ENCODE assay signal across 1 cellular context in genomic region chr3:12579919-12580318, GRCh38.
TF ChIP-seq lines count a peak whose summit lies in the region.

No MANE protein-coding gene starts in this region.

TF ChIP-seq in K562, 482 proteins besides CTCF, POLR2A, EP300 and RAD21:
- TF ChIP-seq ZBTB40 (IDR thresholded peaks at IDR 0.05) (no peak), ZBTB40 (CRISPR knock-in tag; IDR thresholded peaks at IDR 0.05) (no peak), TSC22D4 (tag; IDR thresholded peaks at IDR 0.05) (no peak), TAL1 (IDR thresholded peaks at IDR 0.05) (no peak), BCLAF1 (IDR thresholded peaks at IDR 0.05; ENCODE audit: borderline replicate concordance in 1 of 2, control insufficient read depth in 1 of 2, low read depth in 2 of 2, low read length in 1 of 2) (no peak), ZNF253 (CRISPR knock-in tag; conservative IDR thresholded peaks at IDR 0.05) (no peak), MGA (IDR thresholded peaks at IDR 0.05) (no peak), FOSL1 (tag; conservative IDR thresholded peaks at IDR 0.05) (peak; percentile 44; the same call in 1 of the 2 replicates), SMARCA4 (IDR thresholded peaks at IDR 0.05) (no peak), ZNF324 (CRISPR knock-in tag; IDR thresholded peaks at IDR 0.05) (no peak), BRD9 (IDR thresholded peaks at IDR 0.05; ENCODE audit: low read depth, partially characterized antibody) (no peak), JUND (IDR thresholded peaks at IDR 0.05; ENCODE audit: borderline replicate concordance, low read depth, low read length) (0 out of 2 replicates have a peak, but pooled peaks have one; percentile 11), JUND (tag; IDR thresholded peaks at IDR 0.05; ENCODE audit: borderline replicate concordance, low read depth, low read length) (no peak)
